In the genomic region with DNA sequence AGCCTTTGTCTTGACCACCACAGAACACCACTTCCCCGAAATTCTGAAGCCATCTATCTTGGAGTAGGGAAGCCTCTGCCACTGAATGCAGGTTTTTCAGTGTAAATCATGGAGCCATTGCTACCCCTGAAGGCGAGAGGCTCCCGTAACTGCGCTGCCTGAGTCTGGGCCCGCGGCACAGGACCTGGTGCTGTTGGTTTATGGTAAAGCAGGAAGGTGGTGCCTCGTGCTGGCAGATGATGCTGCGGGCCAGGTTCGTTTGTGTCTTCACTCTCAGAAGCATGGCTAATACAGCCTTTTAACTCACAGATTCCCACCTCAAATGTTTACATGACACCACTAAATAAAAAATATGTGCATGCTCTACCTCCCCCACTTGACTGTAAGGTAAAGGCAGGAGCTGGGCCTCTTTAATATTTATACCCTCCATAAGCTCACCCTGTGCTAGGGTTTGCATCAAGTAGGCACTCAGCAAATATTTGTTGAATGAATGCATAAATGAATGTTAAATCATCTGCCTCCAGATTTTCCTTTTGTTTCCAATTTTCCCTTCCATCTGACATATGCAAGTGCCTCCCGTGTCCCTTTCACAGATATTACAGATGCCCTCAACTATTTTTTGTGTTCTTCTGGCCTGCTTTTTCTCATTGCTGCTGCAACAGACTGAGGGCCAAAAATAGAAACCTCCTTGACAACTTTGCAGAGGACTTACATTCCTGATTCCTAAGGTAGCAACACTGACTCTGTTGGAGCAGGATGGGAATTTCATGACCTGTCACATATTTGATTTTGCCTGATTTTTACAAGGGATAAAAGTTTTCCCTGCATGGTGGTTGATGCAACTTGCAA, we compare ENCODE assay signal across 18 cellular contexts.
"Had no signal": no experiment of that assay in that cellular context is flagged by ENCODE, and none has a peak within 500 bp of the region (broad histone marks: within the 10 kb centered on the region; RNA-seq: fewer than 3 reads in every experiment).

No MANE protein-coding gene starts in this region.

- DNase-seq: activated CD4-positive, alpha-beta T cell treated with anti-CD3 and anti-CD28 coated beads for 4 hours; activated CD8-positive, alpha-beta memory T cell treated with anti-CD3 and anti-CD28 coated beads, Interleukin-2, amount 50 U/mL, for 48 hours; activated CD8-positive, alpha-beta T cell treated with anti-CD3 and anti-CD28 coated beads, Interleukin-2, amount 10 ng/mL, durations not matched to agents 7 days and 5 days; activated naive CD4-positive, alpha-beta T cell; activated naive CD8-positive, alpha-beta T cell treated with anti-CD3 and anti-CD28 coated beads, Interleukin-2, amount 50 U/mL, for 24 hours; immature natural killer cell; left colon; occipital lobe; psoas muscle; stimulated activated CD4-positive, alpha-beta T cell treated with anti-CD3 and anti-CD28 coated beads, Interleukin-15, amount 100 ng/mL, for 24 hours; stimulated activated CD4-positive, alpha-beta T cell treated with anti-CD3 and anti-CD28 coated beads, Interleukin-4, amount 100 ng/mL, for 24 hours; T-helper 1 cell; thyroid gland had no signal

- H3K27me3 ChIP-seq: thyroid gland had no signal

- H3K27ac ChIP-seq: psoas muscle, thyroid gland, VCaP had no signal

- H3K4me3 ChIP-seq: psoas muscle, thyroid gland had no signal

- H3K4me1 ChIP-seq: psoas muscle, thyroid gland had no signal

- H3K4me3 Mint-ChIP-seq: activated CD8-positive, alpha-beta T cell treated with anti-CD3 and anti-CD28 coated beads, Interleukin-2, amount 10 ng/mL, durations not matched to agents 7 days and 5 days; activated naive CD8-positive, alpha-beta T cell treated with anti-CD3 and anti-CD28 coated beads, Interleukin-2, amount 50 U/mL, for 24 hours; central memory CD8-positive, alpha-beta T cell; dendritic cell treated with granulocyte-macrophage colony-stimulating factor and Interleukin-4, amounts not matched to agents 40 ng/mL and 50 ng/mL, for 4 days; immature natural killer cell; natural killer cell treated with Interleukin-12 subunit alpha and Interleukin-12 subunit beta and Interleukin-15 and Interleukin-18, amount 100 ng/mL, for 72 hours; stimulated activated naive CD8-positive, alpha-beta T cell treated with anti-CD3 and anti-CD28 coated beads, Interleukin-15, Interleukin-2, amounts not matched to agents 100 ng/mL and 50 ng/mL, for 24 hours had no signal

- H3K9me3 ChIP-seq: psoas muscle, thyroid gland had no signal

- H3K27ac Mint-ChIP-seq: activated CD8-positive, alpha-beta T cell treated with anti-CD3 and anti-CD28 coated beads, Interleukin-2, amount 10 ng/mL, durations not matched to agents 7 days and 5 days; dendritic cell treated with granulocyte-macrophage colony-stimulating factor and Interleukin-4, amounts not matched to agents 40 ng/mL and 50 ng/mL, for 4 days; immature natural killer cell; natural killer cell treated with Interleukin-12 subunit alpha and Interleukin-12 subunit beta and Interleukin-15 and Interleukin-18, amount 100 ng/mL, for 72 hours; stimulated activated naive CD8-positive, alpha-beta T cell treated with anti-CD3 and anti-CD28 coated beads, Interleukin-15, Interleukin-2, amounts not matched to agents 100 ng/mL and 50 ng/mL, for 24 hours had no signal

- H3K27me3 Mint-ChIP-seq: activated naive CD8-positive, alpha-beta T cell treated with anti-CD3 and anti-CD28 coated beads, Interleukin-2, amount 50 U/mL, for 24 hours; central memory CD8-positive, alpha-beta T cell; dendritic cell treated with granulocyte-macrophage colony-stimulating factor and Interleukin-4, amounts not matched to agents 40 ng/mL and 50 ng/mL, for 4 days; stimulated activated naive CD8-positive, alpha-beta T cell treated with anti-CD3 and anti-CD28 coated beads, Interleukin-15, Interleukin-2, amounts not matched to agents 100 ng/mL and 50 ng/mL, for 24 hours had no signal

- H3K36me3 Mint-ChIP-seq: immature natural killer cell; natural killer cell treated with Interleukin-12 subunit alpha and Interleukin-12 subunit beta and Interleukin-15 and Interleukin-18, amount 100 ng/mL, for 72 hours had no signal

- H3K9me3 Mint-ChIP-seq: activated naive CD8-positive, alpha-beta T cell treated with anti-CD3 and anti-CD28 coated beads, Interleukin-2, amount 50 U/mL, for 24 hours; central memory CD8-positive, alpha-beta T cell; dendritic cell treated with granulocyte-macrophage colony-stimulating factor and Interleukin-4, amounts not matched to agents 40 ng/mL and 50 ng/mL, for 4 days; immature natural killer cell; natural killer cell treated with Interleukin-12 subunit alpha and Interleukin-12 subunit beta and Interleukin-15 and Interleukin-18, amount 100 ng/mL, for 72 hours; stimulated activated naive CD8-positive, alpha-beta T cell treated with anti-CD3 and anti-CD28 coated beads, Interleukin-15, Interleukin-2, amounts not matched to agents 100 ng/mL and 50 ng/mL, for 24 hours had no signal

- ATAC-seq: activated CD8-positive, alpha-beta T cell treated with anti-CD3 and anti-CD28 coated beads, Interleukin-2, amount 10 ng/mL, durations not matched to agents 7 days and 5 days; activated naive CD8-positive, alpha-beta T cell treated with anti-CD3 and anti-CD28 coated beads, Interleukin-2, amount 50 U/mL, for 24 hours; left colon; natural killer cell treated with Interleukin-12 subunit alpha and Interleukin-12 subunit beta and Interleukin-15 and Interleukin-18, amount 100 ng/mL, for 72 hours; psoas muscle had no signal

- H3K36me3 ChIP-seq: thyroid gland had no signal
